12 cellular contexts compared by ENCODE assay signal in the genomic region with DNA sequence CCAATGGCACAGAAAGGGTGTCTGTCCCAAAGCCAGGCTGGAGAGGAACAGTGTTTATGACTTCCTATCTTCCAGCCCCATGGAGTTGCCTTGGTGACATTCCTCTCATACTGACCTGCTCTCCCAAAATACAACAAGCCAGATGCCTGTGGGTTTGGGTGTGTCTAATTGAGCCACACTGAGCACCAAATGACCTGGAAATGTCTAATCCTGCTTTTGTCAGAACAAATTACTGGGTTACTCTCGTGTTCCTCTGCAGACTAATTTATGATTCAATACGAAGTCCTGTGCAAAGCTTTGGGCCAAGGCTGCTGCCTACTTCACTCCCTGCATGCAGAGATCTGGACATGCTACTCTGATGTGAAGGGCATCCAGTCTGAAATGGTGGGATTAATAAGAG.
DNase-seq lines count a peak whose midpoint lies in the region; ATAC-seq, FAIRE-seq and TF ChIP-seq lines count a peak whose summit lies in the region.
"Had no signal": no experiment of that assay in that cellular context is flagged by ENCODE, and none has a peak within 500 bp of the region (broad histone marks: within the 10 kb centered on the region; RNA-seq: fewer than 3 reads in every experiment).

No MANE protein-coding gene starts in this region.

- no peak for TF ChIP-seq CTCF in bronchial epithelial cell (IDR thresholded peaks at IDR 0.05; ENCODE audit: insufficient read depth, low read length, severe bottlenecking)
- TF ChIP-seq CTCF in D721Med (IDR thresholded peaks at IDR 0.05; ENCODE audit: insufficient read depth, missing control alignments), result no peak

- DNase-seq in ACHN (peak; percentile 15), HS-27A (ENCODE audit: low read depth) (peak; percentile 62), bronchial epithelial cell (ENCODE audit: low read depth) (peak; percentile 75), mesenchymal stem cell (peak; percentile 22), D721Med (ENCODE audit: insufficient read length, low spot score) (no peak), NCI-H1092 treated with DMSO at 0.1 percent for 48 hours (lab: John Stamatoyannopoulos, UW) (no peak)
- no peak for DNase-seq in effector memory CD8-positive, alpha-beta T cell
- DNase-seq: activated CD8-positive, alpha-beta memory T cell treated with anti-CD3 and anti-CD28 coated beads, Interleukin-2, amount 50 U/mL, for 48 hours; dorsolateral prefrontal cortex; SIG-M5 had no signal

- no peak overlapping the region for H3K14ac ChIP-seq in mesenchymal stem cell (ENCODE audit: low read length in 2 of 2)

- H2BK120ac ChIP-seq in mesenchymal stem cell (ENCODE audit: low read depth, low read length), result no peak overlapping the region

- no peaks in the 10 kb centered on the region for H3K79me1 ChIP-seq in mesenchymal stem cell (replicated peaks; ENCODE audit: low read length, poor library complexity, severe bottlenecking)

- H3K27me3 Mint-ChIP-seq in effector memory CD8-positive, alpha-beta T cell, result peaks cover 0 to 2% of the 10 kb centered on the region in 2 donors

- H3K4me1 ChIP-seq in mesenchymal stem cell (ENCODE audit: control insufficient read depth, insufficient read depth, low read depth, low read length), result peaks cover 6% of the 10 kb centered on the region

- ATAC-seq in GM21619 (IDR thresholded peaks at IDR 0.05; ENCODE audit: unreplicated experiment), result no peak
- ATAC-seq in effector memory CD8-positive, alpha-beta T cell (replicated peaks), result no peak

- WGBS in mesenchymal stem cell, result 6% methylated on average over 2 of the region's 2 CpGs

- no peaks in the 10 kb centered on the region for H3K4me1 Mint-ChIP-seq in effector memory CD8-positive, alpha-beta T cell (ENCODE audit: low read depth in 2 of 2)

- no peak overlapping the region for H2BK12ac ChIP-seq in mesenchymal stem cell (ENCODE audit: low read length in 2 of 2)

- H2AK5ac ChIP-seq in mesenchymal stem cell (ENCODE audit: low read length, severe bottlenecking), result no peak overlapping the region

- H3K9me3 Mint-ChIP-seq in effector memory CD8-positive, alpha-beta T cell, result no peaks in the 10 kb centered on the region

- H2AFZ ChIP-seq in mesenchymal stem cell (ENCODE audit: low read depth, low read length), result no peak overlapping the region

- H3K9me3 ChIP-seq in mesenchymal stem cell (ENCODE audit: control insufficient read depth, low read length), result no peaks in the 10 kb centered on the region

- H3K27ac Mint-ChIP-seq in effector memory CD8-positive, alpha-beta T cell, result no peak overlapping the region
- H3K27ac Mint-ChIP-seq: CD14-positive monocyte had no signal

- H2BK15ac ChIP-seq in mesenchymal stem cell (ENCODE audit: low read depth, poor library complexity, severe bottlenecking), result no peak overlapping the region

- no peak overlapping the region for H4K8ac ChIP-seq in mesenchymal stem cell (ENCODE audit: low read length)

- H3K36me3 ChIP-seq in bronchial epithelial cell (ENCODE audit: control insufficient read depth, insufficient read depth, low read length) (no peaks in the 10 kb centered on the region), mesenchymal stem cell (ENCODE audit: control insufficient read depth in 1 of 2, insufficient read depth in 2 of 2, low read depth in 1 of 2, low read length in 2 of 2) (no peaks in the 10 kb centered on the region)

- H3K36me3 Mint-ChIP-seq in effector memory CD8-positive, alpha-beta T cell (ENCODE audit: insufficient read depth), result no peaks in the 10 kb centered on the region
- H3K36me3 Mint-ChIP-seq: CD14-positive monocyte had no signal

- H3K4me2 ChIP-seq in mesenchymal stem cell (ENCODE audit: low read length, poor library complexity, severe bottlenecking), result no peak overlapping the region

- in situ Hi-C loops in ACHN (cut with HindIII; ENCODE audit: low pct_ligation_motif_present, low pct_unique_long_range_greater_than_20kb, low sequenced_read_pairs), result loop anchor here (25.0 kb wide), 1 partner anchor 321 kb away; no protein-coding TSS in a partner anchor

- no peak overlapping the region for H3K4ac ChIP-seq in mesenchymal stem cell (ENCODE audit: low read depth in 1 of 2, low read length in 2 of 2)

- H3K4me3 ChIP-seq in bronchial epithelial cell (ENCODE audit: low read depth, low read length), result no peak overlapping the region
- H3K4me3 ChIP-seq in mesenchymal stem cell (ENCODE audit: insufficient read depth in 1 of 2, low read depth in 1 of 2, low read length in 2 of 2), result no peak overlapping the region
- H3K4me3 ChIP-seq: dorsolateral prefrontal cortex had no signal

- H2BK5ac ChIP-seq in mesenchymal stem cell (ENCODE audit: low read depth, low read length, poor library complexity, severe bottlenecking), result no peak overlapping the region

- no peak overlapping the region for H4K91ac ChIP-seq in mesenchymal stem cell (ENCODE audit: low read length)

- H3K23ac ChIP-seq in mesenchymal stem cell (ENCODE audit: low read length in 2 of 2), result no peak overlapping the region

- no peak overlapping the region for H3K4me3 Mint-ChIP-seq in effector memory CD8-positive, alpha-beta T cell
- H3K4me3 Mint-ChIP-seq: CD14-positive monocyte had no signal

- H3K9ac ChIP-seq in mesenchymal stem cell (ENCODE audit: low read length), result peak overlapping the region; percentile 83

- H3K18ac ChIP-seq in mesenchymal stem cell (ENCODE audit: low read depth in 1 of 2, low read length in 2 of 2), result no peak overlapping the region

- H3K27me3 ChIP-seq in bronchial epithelial cell (ENCODE audit: control insufficient read depth, insufficient read depth, low read length), result no peaks in the 10 kb centered on the region
- no peaks in the 10 kb centered on the region for H3K27me3 ChIP-seq in mesenchymal stem cell (ENCODE audit: control insufficient read depth in 1 of 2, insufficient read depth in 1 of 2, low read length in 2 of 2)
- H3K27me3 ChIP-seq: dorsolateral prefrontal cortex had no signal

- H3K27ac ChIP-seq in mesenchymal stem cell (ENCODE audit: low read length, poor library complexity, severe bottlenecking), result no peak overlapping the region

- FAIRE-seq in bronchial epithelial cell (lab: Jason Lieb, UNC) (peak; percentile 70), D721Med (lab: Jason Lieb, UNC) (no peak)

Comparison
In these comparisons a context has a peak if more than half of its experiments do, and no peak if none do; other contexts are left out.
1. DNase-seq: peak in ACHN (single experiment), HS-27A (single experiment), bronchial epithelial cell (single experiment) and mesenchymal stem cell (single experiment); none in D721Med (single experiment), effector memory CD8-positive, alpha-beta T cell (0 of 3) and NCI-H1092 treated with DMSO at 0.1 percent for 48 hours (single experiment).